Comparison of ENCODE assay signal across 20 cellular contexts in genomic region chr4:82818974-82819662, GRCh38. TPM values are rescaled to one million over a fixed set of nuclear protein-coding genes. Genes with fewer than 3 reads are reported as not detected.
DNase-seq lines count a peak whose midpoint lies in the region; ATAC-seq, FAIRE-seq and TF ChIP-seq lines count a peak whose summit lies in the region.
"Had no signal": no experiment of that assay in that cellular context is flagged by ENCODE, and none has a peak within 500 bp of the region (broad histone marks: within the 10 kb centered on the region; RNA-seq: fewer than 3 reads in every experiment).

No MANE protein-coding gene starts in this region.

- intact Hi-C loops in activated CD4-positive, alpha-beta T cell treated with anti-CD3 and anti-CD28 coated beads for 36 hours (cut with DNase I, micrococcal nuclease) = no loop called here
- intact Hi-C loops in GM12878 (cut with micrococcal nuclease; ENCODE audit: unreplicated experiment) = no loop called here

- no peaks in the 10 kb centered on the region for H3K4me1 ChIP-seq in GM12878 (ENCODE audit: control insufficient read depth, insufficient read depth, low read length)
- H3K4me1 ChIP-seq: BE2C, lower lobe of right lung, tibial artery had no signal

- DNase-seq in activated CD4-positive, alpha-beta T cell treated with anti-CD3 and anti-CD28 coated beads for 36 hours = no peak
- DNase-seq in activated CD4-positive, alpha-beta T cell treated with anti-CD3 and anti-CD28 coated beads, Interleukin-2, amount 50 U/mL, for 4 hours = no peak
- DNase-seq in GM12878 (ENCODE audit: low read depth, low spot score) = no peak
- no peak for DNase-seq in activated CD4-positive, alpha-beta T cell treated with anti-CD3 and anti-CD28 coated beads, Interleukin-2, amount 50 U/mL, for 1 hour
- DNase-seq in NCI-H128 (lab: John Stamatoyannopoulos, UW; ENCODE audit: unreplicated experiment) = no peak
- DNase-seq in left lobe of liver (ENCODE audit: low spot score) = no peak
- DNase-seq: activated CD4-positive, CD25-positive, alpha-beta regulatory T cell; activated gamma-delta T cell; BE2C; lower lobe of right lung; NCI-H1048; NCI-H510A treated with DMSO at 0.1 percent for 48 hours; nucleus accumbens; SIG-M5; T-helper 2 cell; tibial artery had no signal

- H3K9ac ChIP-seq in GM12878 (ENCODE audit: control insufficient read depth, insufficient read depth, low read length) = no peak overlapping the region

- no peak overlapping the region for H3K4me2 ChIP-seq in GM12878 (ENCODE audit: control insufficient read depth, insufficient read depth)

- no peak overlapping the region for H2AFZ ChIP-seq in GM12878 (ENCODE audit: control insufficient read depth, low read depth, low read length)

- no peak overlapping the region for H3K4me3 Mint-ChIP-seq in activated CD4-positive, alpha-beta T cell treated with anti-CD3 and anti-CD28 coated beads for 36 hours
- H3K4me3 Mint-ChIP-seq: central memory CD8-positive, alpha-beta T cell had no signal

- POLR2A ChIA-PET in activated CD4-positive, alpha-beta T cell treated with anti-CD3 and anti-CD28 coated beads for 36 hours (lab: Charles Lee) = no interaction called here
- POLR2A ChIA-PET in GM12878 (lab: Charles Lee) = interaction anchor here (0.6 to 1.3 kb wide), 2 partner anchors 20 to 641 kb away, joined by 4 to 5 read pairs; partner anchors contain the start of gene SCD5

- ATAC-seq in activated CD4-positive, alpha-beta T cell treated with anti-CD3 and anti-CD28 coated beads for 36 hours = no peak
- ATAC-seq in GM19463 (IDR thresholded peaks at IDR 0.05; ENCODE audit: unreplicated experiment) (peak; percentile 74), HG03108 (IDR thresholded peaks at IDR 0.05; ENCODE audit: unreplicated experiment) (peak; percentile 50), GM12878 (peak; percentile 77), left lobe of liver (no peak)
- ATAC-seq: lower lobe of right lung had no signal

- peaks cover 49% of the 10 kb centered on the region for H3K36me3 Mint-ChIP-seq in activated CD4-positive, alpha-beta T cell treated with anti-CD3 and anti-CD28 coated beads for 36 hours (ENCODE audit: low read depth)

- no peak for TF ChIP-seq RAD21 in GM12878 (IDR thresholded peaks at IDR 0.05; ENCODE audit: insufficient read depth, low read depth, low read length)

- H3K27ac ChIP-seq in GM12878 (ENCODE audit: control insufficient read depth, insufficient read depth) = no peak overlapping the region
- H3K27ac ChIP-seq: 22Rv1, lower lobe of right lung, tibial artery had no signal

- no peak overlapping the region for H3K4me3 ChIP-seq in GM12878
- H3K4me3 ChIP-seq: lower lobe of right lung, tibial artery had no signal

- no peak for TF ChIP-seq EP300 in GM12878 (IDR thresholded peaks at IDR 0.05; ENCODE audit: borderline replicate concordance in 1 of 2, control insufficient read depth in 1 of 2, low read depth in 2 of 2, low read length in 2 of 2)

- H3K9me3 ChIP-seq in GM12878 (replicated peaks; ENCODE audit: control insufficient read depth, insufficient read depth, low read length) = no peaks in the 10 kb centered on the region
- H3K9me3 ChIP-seq: BE2C, lower lobe of right lung, tibial artery had no signal

- no peaks in the 10 kb centered on the region for H3K27me3 Mint-ChIP-seq in activated CD4-positive, alpha-beta T cell treated with anti-CD3 and anti-CD28 coated beads for 36 hours
- H3K27me3 Mint-ChIP-seq: central memory CD8-positive, alpha-beta T cell had no signal

- RAD21 ChIA-PET in GM12878 (lab: Charles Lee; ENCODE audit: unreplicated experiment) = no interaction called here

- H3K4me1 Mint-ChIP-seq in activated CD4-positive, alpha-beta T cell treated with anti-CD3 and anti-CD28 coated beads for 36 hours = peaks cover 6% of the 10 kb centered on the region
- H3K4me1 Mint-ChIP-seq: central memory CD8-positive, alpha-beta T cell had no signal

- CTCF ChIA-PET in activated CD4-positive, alpha-beta T cell treated with anti-CD3 and anti-CD28 coated beads for 36 hours (lab: Charles Lee) = interaction anchor here (0.6 to 2.1 kb wide), 4 partner anchors 8 to 443 kb away, joined by 3 to 6 read pairs (median 4); no protein-coding TSS in a partner anchor
- CTCF ChIA-PET in GM12878 (lab: Yijun Ruan, JAX) = interaction anchor here (0.6 kb wide), 1 partner anchor 565 kb away, joined by 3 read pairs; no protein-coding TSS in a partner anchor

- 92% methylated on average over 2 of the region's 2 CpGs for WGBS in GM12878 (ENCODE audit: insufficient coverage, insufficient replicate concordance, low lambda C conversion rate, missing lambda C conversion rate)

- H3K27ac Mint-ChIP-seq in activated CD4-positive, alpha-beta T cell treated with anti-CD3 and anti-CD28 coated beads for 36 hours = peak overlapping the region; percentile 42

- in situ Hi-C loops in GM12878 (cut with MboI) = no loop called here

- H3K36me3 ChIP-seq in GM12878 (ENCODE audit: control insufficient read depth in 2 of 2, insufficient read depth in 2 of 2, low read length in 1 of 2) = peaks cover 2 to 18% of the 10 kb centered on the region in 2 experiments; a peak in 2 of 4 replicates

- TF ChIP-seq POLR2A in GM12878 (IDR thresholded peaks at IDR 0.05; ENCODE audit: low read depth, low read length) = no peak

- FAIRE-seq in GM12878 (lab: Jason Lieb, UNC) = no peak

- H3K9me3 Mint-ChIP-seq in activated CD4-positive, alpha-beta T cell treated with anti-CD3 and anti-CD28 coated beads for 36 hours (ENCODE audit: low read depth) = no peaks in the 10 kb centered on the region
- H3K9me3 Mint-ChIP-seq: central memory CD8-positive, alpha-beta T cell had no signal

- no TSS peak for BruUV-seq in GM12878 (replicated peaks; lab: Mats Ljungman, UMichigan)

- SMC1A ChIA-PET in GM12878 (lab: Charles Lee; ENCODE audit: uncharacterized antibody, unreplicated experiment) = interaction anchor here (0.9 to 1.3 kb wide), 2 partner anchors 8 to 19 kb away, joined by 3 to 5 read pairs; no protein-coding TSS in a partner anchor

- no peaks in the 10 kb centered on the region for H3K27me3 ChIP-seq in GM12878 (replicated peaks in 1 of 2; ENCODE audit: control insufficient read depth in 2 of 2, insufficient read depth in 2 of 2, low read length in 1 of 2)
- H3K27me3 ChIP-seq: BE2C, tibial artery had no signal

- H4K20me1 ChIP-seq in GM12878 (ENCODE audit: control insufficient read depth, insufficient read depth) = no peaks in the 10 kb centered on the region

- H3K79me2 ChIP-seq in GM12878 (ENCODE audit: control insufficient read depth, insufficient read depth, low read length) = no peaks in the 10 kb centered on the region

- TF ChIP-seq CTCF in GM12878 (IDR thresholded peaks at IDR 0.05 in 2 of 3, conservative IDR thresholded peaks at IDR 0.05 in 1 of 3; ENCODE audit: control insufficient read depth in 2 of 3, extremely low read depth in 1 of 3, insufficient read depth in 1 of 3, low read depth in 3 of 3, low read length in 3 of 3) = no peak

TF ChIP-seq in GM12878, 131 proteins besides CTCF, POLR2A, EP300 and RAD21 (continues in another document):
- TF ChIP-seq JUND (IDR thresholded peaks at IDR 0.05; ENCODE audit: low read depth, low read length) (no peak), IRF4 (IDR thresholded peaks at IDR 0.05; ENCODE audit: low read depth, low read length) (no peak), NR2F1 (conservative IDR thresholded peaks at IDR 0.05) (no peak), SMAD5 (IDR thresholded peaks at IDR 0.05; ENCODE audit: low read depth) (no peak), IKZF2 (IDR thresholded peaks at IDR 0.05) (no peak), MYC (IDR thresholded peaks at IDR 0.05; ENCODE audit: insufficient read depth, insufficient read length, insufficient replicate concordance, low read length, severe bottlenecking) (no peak), TARDBP (IDR thresholded peaks at IDR 0.05; ENCODE audit: borderline replicate concordance) (no peak), NR2C2 (IDR thresholded peaks at IDR 0.05; ENCODE audit: borderline replicate concordance, control insufficient read depth, insufficient read length, low read depth) (no peak), CHD2 (IDR thresholded peaks at IDR 0.05; ENCODE audit: borderline replicate concordance, low read depth, low read length) (no peak), RUNX3 (IDR thresholded peaks at IDR 0.05; ENCODE audit: low read length) (no peak)

RNA-seq across cellular contexts. Expression of gene SCD5, which starts 20.5 kb away (rescaled TPM):
- 1 to 10 TPM; 1.3 to 1.7 TPM for total RNA-seq in activated CD4-positive, alpha-beta T cell treated with anti-CD3 and anti-CD28 coated beads for 36 hours
- 6.5 and 7.1 TPM in 2 replicates for total RNA-seq in GM12878 (2013; cell fraction: nucleolus; rRNA removed)
- 6.3 and 7.9 TPM in 2 replicates for total RNA-seq in GM12878 (2014; rRNA removed)
- total RNA-seq in GM12878 (2014; rRNA removed; fragmentation: Illumina TruSeq; extraction: Trizol) = 4.0 and 4.5 TPM in 2 replicates
- total RNA-seq in GM12878 (2021) = 5.7 and 6.2 TPM in 2 replicates
- 1.9 TPM for polyA plus RNA-seq in GM12878 (2011; ENCODE audit: low read depth)
- polyA plus RNA-seq in GM12878 (2011; rRNA removed) = 14.6 and 15.0 TPM in 2 replicates
- 17.8 and 19.1 TPM in 2 replicates for polyA plus RNA-seq in GM12878 (2011; cell fraction: cytosol; rRNA removed)
- 3.8 and 6.8 TPM in 2 replicates for polyA plus RNA-seq in GM12878 (2011; cell fraction: nucleus; rRNA removed)
- 3.6 and 3.8 TPM in 2 replicates for polyA plus RNA-seq in GM12878 (2012)
- polyA plus RNA-seq in GM12878 (2014; fragmentation: Illumina TruSeq; extraction: Trizol) = 4.8 and 5.9 TPM in 2 replicates
- polyA plus RNA-seq in GM12878 (2014; fragmentation: Nextera tagmentation; extraction: Ambion mirVana) = 1 to 10 TPM; 2.4 to 3.5 TPM
- polyA plus RNA-seq in GM12878 (2014; rRNA removed) = 4.0 and 4.5 TPM in 2 replicates
- polyA plus RNA-seq in GM12878 (2016; fragmentation: Nextera tagmentation; extraction: Ambion mirVana) = 1 to 10 TPM; 2.6 to 3.0 TPM
- polyA minus RNA-seq in GM12878 (2011; rRNA and poly(A)+ RNA removed) = 15.6 and 17.9 TPM in 2 replicates
- 8.2 and 10.0 TPM in 2 replicates for polyA minus RNA-seq in GM12878 (2011; cell fraction: cytosol; rRNA and poly(A)+ RNA removed)
- 4.8 and 10.9 TPM in 2 replicates for polyA minus RNA-seq in GM12878 (2011; cell fraction: nucleus; rRNA and poly(A)+ RNA removed)
- 1.6 TPM for total RNA-seq in left lobe of liver

Comparison
In these comparisons a context has a peak if more than half of its experiments do, and no peak if none do; other contexts are left out.
1. ATAC-seq: peak in GM19463 (single experiment), HG03108 (single experiment) and GM12878 (single experiment); none in activated CD4-positive, alpha-beta T cell treated with anti-CD3 and anti-CD28 coated beads for 36 hours (single experiment) and left lobe of liver (single experiment).